ENCODE assay signal across 9 cellular contexts in the genomic region with DNA sequence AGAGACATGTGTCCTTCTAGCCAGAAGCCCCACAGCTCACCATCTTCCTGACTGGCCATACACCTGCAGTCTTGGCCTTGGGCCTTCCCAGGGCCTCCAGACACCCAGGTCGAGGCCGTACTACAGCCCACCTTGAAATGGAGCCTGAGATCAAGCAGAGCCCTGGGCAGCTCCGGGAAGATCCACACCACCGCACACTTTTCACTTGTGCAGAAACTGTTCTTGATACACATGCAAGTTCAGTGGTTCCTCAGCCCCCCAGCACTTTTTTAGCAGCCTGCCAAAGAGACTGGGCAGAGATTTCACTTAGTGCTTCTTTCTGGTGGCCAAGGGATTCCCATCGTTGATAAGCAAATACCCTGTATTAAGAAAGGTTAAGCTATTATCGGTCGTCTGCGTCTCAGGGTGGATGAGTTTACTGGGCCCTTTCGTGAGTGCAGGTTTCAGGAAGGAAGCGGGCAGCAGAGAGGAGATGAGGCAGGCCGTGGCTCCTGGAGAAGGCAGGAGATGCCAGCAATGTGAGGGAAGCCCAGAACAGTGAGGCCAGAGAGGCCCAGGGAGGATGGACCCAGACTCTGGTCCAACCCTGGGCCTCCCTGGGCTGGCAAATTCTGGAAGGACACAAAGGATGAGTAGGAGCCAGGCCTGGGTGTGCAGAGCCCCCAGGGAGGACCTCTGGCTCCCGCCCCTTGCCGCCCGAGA. TPM values are rescaled to one million over a fixed set of nuclear protein-coding genes. Genes with fewer than 3 reads are reported as not detected.
DNase-seq lines count a peak whose midpoint lies in the region; ATAC-seq and TF ChIP-seq lines count a peak whose summit lies in the region.
"Had no signal": no experiment of that assay in that cellular context is flagged by ENCODE, and none has a peak within 500 bp of the region (broad histone marks: within the 10 kb centered on the region; RNA-seq: fewer than 3 reads in every experiment).

No MANE protein-coding gene starts in this region.

- DNase-seq in RWPE2 (ENCODE audit: low spot score): no peak
- DNase-seq in immature natural killer cell: no peak
- no peak for DNase-seq in substantia nigra (lab: John Stamatoyannopoulos, UW)
- no peak for DNase-seq in DMS53 treated with DMSO at 0.1 percent for 48 hours (lab: John Stamatoyannopoulos, UW; ENCODE audit: unreplicated experiment)
- DNase-seq in NCI-H2107 (lab: John Stamatoyannopoulos, UW): no peak
- DNase-seq in SHP77 treated with DMSO at 0.1 percent for 48 hours (lab: John Stamatoyannopoulos, UW): no peak
- no peak for DNase-seq in G401 (ENCODE audit: low spot score)
- DNase-seq: activated naive CD8-positive, alpha-beta T cell treated with anti-CD3 and anti-CD28 coated beads, Interleukin-2, amount 10 ng/mL, durations not matched to agents 7 days and 5 days had no signal

- no peaks in the 10 kb centered on the region for H3K27me3 ChIP-seq in RWPE2 (ENCODE audit: insufficient read depth, poor library complexity, severe bottlenecking)

- H3K27ac Mint-ChIP-seq in immature natural killer cell: peak overlapping the region; percentile 89 to 97 (median 92)
- H3K27ac Mint-ChIP-seq: activated naive CD8-positive, alpha-beta T cell treated with anti-CD3 and anti-CD28 coated beads, Interleukin-2, amount 10 ng/mL, durations not matched to agents 7 days and 5 days had no signal

- ATAC-seq in GM19395 (IDR thresholded peaks at IDR 0.05; ENCODE audit: unreplicated experiment): peak; percentile 26
- ATAC-seq in RWPE2 (ENCODE audit: low read depth): no peak

- H3K4me3 ChIP-seq in RWPE2 (ENCODE audit: severe bottlenecking): no peak overlapping the region

- peak overlapping the region; percentile 59 for H3K27ac ChIP-seq in RWPE2 (ENCODE audit: poor library complexity, severe bottlenecking)
- peak overlapping the region; percentile 99 for H3K27ac ChIP-seq in substantia nigra (ENCODE audit: low read depth, low read length, poor library complexity, severe bottlenecking)

- H3K4me1 Mint-ChIP-seq in immature natural killer cell: peaks cover 83 to 96% of the 10 kb centered on the region in 2 donors

- H3K36me3 ChIP-seq in RWPE2 (ENCODE audit: low read depth): no peaks in the 10 kb centered on the region

- peak overlapping the region; percentile 67 to 88 (median 78) for H3K4me3 Mint-ChIP-seq in immature natural killer cell
- H3K4me3 Mint-ChIP-seq: activated naive CD8-positive, alpha-beta T cell treated with anti-CD3 and anti-CD28 coated beads, Interleukin-2, amount 10 ng/mL, durations not matched to agents 7 days and 5 days had no signal

- H3K9me3 Mint-ChIP-seq in immature natural killer cell: no peaks in the 10 kb centered on the region
- H3K9me3 Mint-ChIP-seq: activated naive CD8-positive, alpha-beta T cell treated with anti-CD3 and anti-CD28 coated beads, Interleukin-2, amount 10 ng/mL, durations not matched to agents 7 days and 5 days had no signal

- in situ Hi-C loops in G401 (cut with HindIII; ENCODE audit: low sequenced_read_pairs): no loop called here

- H3K36me3 Mint-ChIP-seq in immature natural killer cell: peaks cover 0 to 4% (median 0%) of the 10 kb centered on the region in 3 donors
- H3K36me3 Mint-ChIP-seq: activated naive CD8-positive, alpha-beta T cell treated with anti-CD3 and anti-CD28 coated beads, Interleukin-2, amount 10 ng/mL, durations not matched to agents 7 days and 5 days had no signal

- peaks cover 21% of the 10 kb centered on the region for H3K4me1 ChIP-seq in RWPE2 (ENCODE audit: insufficient read depth, poor library complexity, severe bottlenecking)

- peaks cover under 1 to 15% (median 2%) of the 10 kb centered on the region in 3 donors for H3K27me3 Mint-ChIP-seq in immature natural killer cell (ENCODE audit: low read depth in 3 of 3)
- H3K27me3 Mint-ChIP-seq: activated naive CD8-positive, alpha-beta T cell treated with anti-CD3 and anti-CD28 coated beads, Interleukin-2, amount 10 ng/mL, durations not matched to agents 7 days and 5 days had no signal

- H3K9me3 ChIP-seq in RWPE2 (ENCODE audit: severe bottlenecking): no peaks in the 10 kb centered on the region

- no peak for TF ChIP-seq CTCF in RWPE2 (IDR thresholded peaks at IDR 0.05; ENCODE audit: poor library complexity, severe bottlenecking)

RNA-seq across cellular contexts. Expression of a gene that starts 11.3 kb away (rescaled TPM):
- polyA plus RNA-seq in immature natural killer cell: 10 to 100 TPM; 18.9 to 62.3 (median 23.9) TPM
- 6.7 and 9.8 TPM in 2 replicates for total RNA-seq in G401 (2014; rRNA removed; shearing (Covaris generic))

RNA-seq across cellular contexts. Expression of a gene that starts 23.1 kb away (rescaled TPM):
- polyA plus RNA-seq in immature natural killer cell: not detected
- total RNA-seq in G401 (2014; rRNA removed; shearing (Covaris generic)): not detected in 2 replicates
- total RNA-seq: activated naive CD8-positive, alpha-beta T cell treated with anti-CD3 and anti-CD28 coated beads, Interleukin-2, amount 10 ng/mL, durations not matched to agents 7 days and 5 days had no signal

RNA-seq across cellular contexts. Expression of a gene that starts 55.6 kb away (rescaled TPM):
- polyA plus RNA-seq in immature natural killer cell: 1 to 10 TPM in 1 of 3 donors, under 1 TPM in 1, not detected in 1; 0.80 to 2.1 TPM
- total RNA-seq in G401 (2014; rRNA removed; shearing (Covaris generic)): 1.7 and 3.3 TPM in 2 replicates

RNA-seq across cellular contexts. Expression of a gene that starts 56.5 kb away (rescaled TPM):
- polyA plus RNA-seq in immature natural killer cell: not detected
- total RNA-seq in G401 (2014; rRNA removed; shearing (Covaris generic)): 7.7 TPM in 1 of 2 replicates, not detected in the other
- total RNA-seq: activated naive CD8-positive, alpha-beta T cell treated with anti-CD3 and anti-CD28 coated beads, Interleukin-2, amount 10 ng/mL, durations not matched to agents 7 days and 5 days had no signal
